Comparison of ENCODE assay signal across 15 cellular contexts in genomic region chr10:34996843-34997242, GRCh38.
DNase-seq lines count a peak whose midpoint lies in the region; ATAC-seq and TF ChIP-seq lines count a peak whose summit lies in the region.
"Had no signal": no experiment of that assay in that cellular context is flagged by ENCODE, and none has a peak within 500 bp of the region (broad histone marks: within the 10 kb centered on the region; RNA-seq: fewer than 3 reads in every experiment).

No MANE protein-coding gene starts in this region.

- intact Hi-C loops in ascending aorta (cut with DNase I) = no loop called here

- no peak for TF ChIP-seq CTCF in ascending aorta (IDR thresholded peaks at IDR 0.05)

- no peaks in the 10 kb centered on the region for H3K9me3 ChIP-seq in CD4-positive, CD25-positive, alpha-beta regulatory T cell (ENCODE audit: control insufficient read depth in 2 of 2, low read length in 2 of 2)
- H3K9me3 ChIP-seq in ascending aorta (no peaks in the 10 kb centered on the region), HAP-1 (no peaks in the 10 kb centered on the region)
- H3K9me3 ChIP-seq: psoas muscle had no signal

- no peaks in the 10 kb centered on the region for H3K36me3 Mint-ChIP-seq in CD4-positive, CD25-positive, alpha-beta regulatory T cell
- H3K36me3 Mint-ChIP-seq: memory B cell had no signal

- no peaks in the 10 kb centered on the region for H3K9me3 Mint-ChIP-seq in CD4-positive, CD25-positive, alpha-beta regulatory T cell
- H3K9me3 Mint-ChIP-seq: memory B cell had no signal

- H3K27me3 ChIP-seq in CD4-positive, CD25-positive, alpha-beta regulatory T cell (ENCODE audit: control insufficient read depth, insufficient read depth, low read length) = no peaks in the 10 kb centered on the region
- H3K27me3 ChIP-seq in ascending aorta (no peaks in the 10 kb centered on the region), H7 (ENCODE audit: control insufficient read depth, insufficient read depth, low read length) (no peaks in the 10 kb centered on the region), HAP-1 (ENCODE audit: low read depth) (no peaks in the 10 kb centered on the region)

- H3K4me1 Mint-ChIP-seq in CD4-positive, CD25-positive, alpha-beta regulatory T cell = peaks cover 8 to 15% (median 10%) of the 10 kb centered on the region in 4 donors

- no peaks in the 10 kb centered on the region for H3K36me3 ChIP-seq in CD4-positive, CD25-positive, alpha-beta regulatory T cell (ENCODE audit: control insufficient read depth, insufficient read depth, low read length)
- no peaks in the 10 kb centered on the region for H3K36me3 ChIP-seq in ascending aorta
- H3K36me3 ChIP-seq in H7 (replicated peaks; ENCODE audit: control insufficient read depth, insufficient read depth, low read length) = no peaks in the 10 kb centered on the region
- H3K36me3 ChIP-seq in HAP-1 (replicated peaks) = no peaks in the 10 kb centered on the region

- no peak overlapping the region for H3K4me3 Mint-ChIP-seq in CD4-positive, CD25-positive, alpha-beta regulatory T cell
- H3K4me3 Mint-ChIP-seq: memory B cell had no signal

- ATAC-seq in CD4-positive, CD25-positive, alpha-beta regulatory T cell (ENCODE audit: low read depth in 2 of 2) = no peak
- ATAC-seq in GM21529 (IDR thresholded peaks at IDR 0.05; ENCODE audit: unreplicated experiment) = no peak

- no peak for DNase-seq in CD4-positive, CD25-positive, alpha-beta regulatory T cell
- DNase-seq in KG1 (lab: John Stamatoyannopoulos, UW) (peak; percentile 31), ascending aorta (ENCODE audit: low spot score in 2 of 2) (peak; percentile 10 to 69), midbrain (lab: John Stamatoyannopoulos, UW) (peak; percentile 9), H7 (no peak), HAP-1 (ENCODE audit: low spot score in 2 of 2) (no peak)
- DNase-seq in stimulated activated CD4-positive, alpha-beta T cell treated with anti-CD3 and anti-CD28 coated beads, Interleukin-12 subunit alpha, Interleukin-12 subunit beta, amount 100 ng/mL, for 4 hours = no peak
- DNase-seq: activated CD4-positive, CD25-positive, alpha-beta regulatory T cell; activated effector memory CD4-positive, alpha-beta T cell treated with anti-CD3 and anti-CD28 coated beads, Interleukin-2, amount 50 U/mL, for 16 hours; glutamatergic neuron; NCI-H2171 treated with DMSO at 0.1 percent for 48 hours had no signal

- in situ Hi-C loops in HAP-1 (cut with MboI; ENCODE audit: low sequenced_read_pairs) = no loop called here

- no peak overlapping the region for H3K27ac ChIP-seq in CD4-positive, CD25-positive, alpha-beta regulatory T cell (ENCODE audit: insufficient read depth, low read length, poor library complexity, severe bottlenecking)
- no peak overlapping the region for H3K27ac ChIP-seq in ascending aorta
- H3K27ac ChIP-seq: coronary artery, psoas muscle had no signal

- no peak overlapping the region for H3K4me3 ChIP-seq in CD4-positive, CD25-positive, alpha-beta regulatory T cell (ENCODE audit: low read depth, low read length)
- no peak overlapping the region for H3K4me3 ChIP-seq in ascending aorta
- H3K4me3 ChIP-seq in H7 (ENCODE audit: insufficient read depth, low read depth, low read length) = no peak overlapping the region
- no peak overlapping the region for H3K4me3 ChIP-seq in HAP-1
- H3K4me3 ChIP-seq: coronary artery, psoas muscle had no signal

- peaks cover 7% of the 10 kb centered on the region for H3K4me1 ChIP-seq in CD4-positive, CD25-positive, alpha-beta regulatory T cell (ENCODE audit: control insufficient read depth, insufficient read depth, low read length, poor library complexity, severe bottlenecking)
- H3K4me1 ChIP-seq in ascending aorta = no peaks in the 10 kb centered on the region
- H3K4me1 ChIP-seq in HAP-1 = no peaks in the 10 kb centered on the region
- H3K4me1 ChIP-seq: psoas muscle had no signal

- H3K27me3 Mint-ChIP-seq in CD4-positive, CD25-positive, alpha-beta regulatory T cell = no peaks in the 10 kb centered on the region
- H3K27me3 Mint-ChIP-seq: memory B cell had no signal

- H3K27ac Mint-ChIP-seq in CD4-positive, CD25-positive, alpha-beta regulatory T cell = peak overlapping the region in 2 of 3 donors; percentile 15 to 67
- H3K27ac Mint-ChIP-seq: memory B cell had no signal

Comparison
In these comparisons a context has a peak if more than half of its experiments do, and no peak if none do; other contexts are left out.
1. DNase-seq: peak in KG1 (single experiment), ascending aorta (2 of 2) and midbrain (single experiment); none in CD4-positive, CD25-positive, alpha-beta regulatory T cell (0 of 3), H7 (single experiment), stimulated activated CD4-positive, alpha-beta T cell treated with anti-CD3 and anti-CD28 coated beads, Interleukin-12 subunit alpha, Interleukin-12 subunit beta, amount 100 ng/mL, for 4 hours (single experiment) and HAP-1 (0 of 2).